Comparison of ENCODE assay signal across 8 cellular contexts in the genomic region with DNA sequence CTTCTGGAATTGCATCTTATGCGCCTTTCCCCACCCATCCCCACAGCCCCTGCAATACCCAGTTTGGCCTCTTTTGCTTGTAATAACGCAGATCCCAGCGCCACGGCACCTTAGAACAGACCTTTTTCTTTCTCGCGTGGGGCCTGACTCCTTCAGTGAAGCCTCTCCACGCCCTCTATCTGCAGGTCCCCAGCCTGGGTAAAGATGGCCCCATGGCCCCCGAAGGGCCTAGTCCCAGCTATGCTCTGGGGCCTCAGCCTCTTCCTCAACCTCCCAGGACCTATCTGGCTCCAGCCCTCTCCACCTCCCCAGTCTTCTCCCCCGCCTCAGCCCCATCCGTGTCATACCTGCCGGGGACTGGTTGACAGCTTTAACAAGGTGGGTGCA. TPM values are rescaled to one million over a fixed set of nuclear protein-coding genes. Genes with fewer than 3 reads are reported as not detected.
DNase-seq lines count a peak whose midpoint lies in the region; ATAC-seq and TF ChIP-seq lines count a peak whose summit lies in the region.

No MANE protein-coding gene starts in this region.

- no peaks in the 10 kb centered on the region for H3K9me3 Mint-ChIP-seq in dendritic cell treated with granulocyte-macrophage colony-stimulating factor and Interleukin-4, amounts not matched to agents 40 ng/mL and 50 ng/mL, for 4 days
- no peaks in the 10 kb centered on the region for H3K9me3 Mint-ChIP-seq in natural killer cell treated with Interleukin-12 subunit alpha and Interleukin-12 subunit beta and Interleukin-15 and Interleukin-18, amount 100 ng/mL, for 72 hours

- H3K27ac Mint-ChIP-seq in dendritic cell treated with granulocyte-macrophage colony-stimulating factor and Interleukin-4, amounts not matched to agents 40 ng/mL and 50 ng/mL, for 4 days = peak overlapping the region; percentile 99
- H3K27ac Mint-ChIP-seq in natural killer cell treated with Interleukin-12 subunit alpha and Interleukin-12 subunit beta and Interleukin-15 and Interleukin-18, amount 100 ng/mL, for 72 hours = peak overlapping the region; percentile 98 to 99

- DNase-seq in OCI-M1 (lab: John Stamatoyannopoulos, UW) (peak; percentile 85), NCI-H1417 treated with DMSO at 0.1 percent for 48 hours (lab: John Stamatoyannopoulos, UW) (no peak), cerebellum (ENCODE audit: low spot score) (no peak), NCI-H1930 (lab: John Stamatoyannopoulos, UW) (no peak)
- DNase-seq in natural killer cell treated with Interleukin-12 subunit alpha and Interleukin-12 subunit beta and Interleukin-15 and Interleukin-18, amount 100 ng/mL, for 72 hours (ENCODE audit: low spot score) = no peak

- no peak for ATAC-seq in natural killer cell treated with Interleukin-12 subunit alpha and Interleukin-12 subunit beta and Interleukin-15 and Interleukin-18, amount 100 ng/mL, for 72 hours
- no peak for ATAC-seq in HG03442 (IDR thresholded peaks at IDR 0.05; ENCODE audit: unreplicated experiment)

- peak overlapping the region; percentile 99 for H3K4me3 Mint-ChIP-seq in dendritic cell treated with granulocyte-macrophage colony-stimulating factor and Interleukin-4, amounts not matched to agents 40 ng/mL and 50 ng/mL, for 4 days
- peak overlapping the region; percentile 99 for H3K4me3 Mint-ChIP-seq in natural killer cell treated with Interleukin-12 subunit alpha and Interleukin-12 subunit beta and Interleukin-15 and Interleukin-18, amount 100 ng/mL, for 72 hours

- intact Hi-C loops in dendritic cell treated with granulocyte-macrophage colony-stimulating factor and Interleukin-4, amounts not matched to agents 40 ng/mL and 50 ng/mL, for 4 days (cut with micrococcal nuclease) = loop anchor here (5.0 to 10.0 kb wide), 3 partner anchors 91 to 291 kb away; a partner anchor contains a TSS

- peak; percentile 27; the same call in 1 of the 3 replicates for TF ChIP-seq CTCF in GM12872 (IDR thresholded peaks at IDR 0.05; ENCODE audit: insufficient read depth, low read depth, low read length)

- no peaks in the 10 kb centered on the region for H3K27me3 Mint-ChIP-seq in dendritic cell treated with granulocyte-macrophage colony-stimulating factor and Interleukin-4, amounts not matched to agents 40 ng/mL and 50 ng/mL, for 4 days
- no peaks in the 10 kb centered on the region for H3K27me3 Mint-ChIP-seq in natural killer cell treated with Interleukin-12 subunit alpha and Interleukin-12 subunit beta and Interleukin-15 and Interleukin-18, amount 100 ng/mL, for 72 hours

- peaks cover 76% of the 10 kb centered on the region for H3K36me3 Mint-ChIP-seq in dendritic cell treated with granulocyte-macrophage colony-stimulating factor and Interleukin-4, amounts not matched to agents 40 ng/mL and 50 ng/mL, for 4 days (ENCODE audit: low read depth)
- H3K36me3 Mint-ChIP-seq in natural killer cell treated with Interleukin-12 subunit alpha and Interleukin-12 subunit beta and Interleukin-15 and Interleukin-18, amount 100 ng/mL, for 72 hours = peaks cover 4% of the 10 kb centered on the region

- H3K4me1 Mint-ChIP-seq in dendritic cell treated with granulocyte-macrophage colony-stimulating factor and Interleukin-4, amounts not matched to agents 40 ng/mL and 50 ng/mL, for 4 days (ENCODE audit: low read depth) = peaks cover 40% of the 10 kb centered on the region
- H3K4me1 Mint-ChIP-seq in natural killer cell treated with Interleukin-12 subunit alpha and Interleukin-12 subunit beta and Interleukin-15 and Interleukin-18, amount 100 ng/mL, for 72 hours (ENCODE audit: low read depth in 2 of 2) = peaks cover 34 to 37% of the 10 kb centered on the region in 2 donors

RNA-seq across cellular contexts. Expression of a gene that starts 0.6 kb away (rescaled TPM):
- 10 to 100 TPM; 22.8 to 29.7 TPM for total RNA-seq in natural killer cell treated with Interleukin-12 subunit alpha and Interleukin-12 subunit beta and Interleukin-15 and Interleukin-18, amount 100 ng/mL, for 72 hours
- 23.4 TPM for total RNA-seq in cerebellum

RNA-seq across cellular contexts. Expression of a gene that starts 17.3 kb away (rescaled TPM):
- total RNA-seq in natural killer cell treated with Interleukin-12 subunit alpha and Interleukin-12 subunit beta and Interleukin-15 and Interleukin-18, amount 100 ng/mL, for 72 hours = under 1 TPM; 0.57 to 0.92 TPM
- total RNA-seq in cerebellum = 12.8 TPM

RNA-seq across cellular contexts. Expression of a gene that starts 18.0 kb away (rescaled TPM):
- total RNA-seq in natural killer cell treated with Interleukin-12 subunit alpha and Interleukin-12 subunit beta and Interleukin-15 and Interleukin-18, amount 100 ng/mL, for 72 hours = 10 to 100 TPM; 13.4 to 13.7 TPM
- 5.5 TPM for total RNA-seq in cerebellum

RNA-seq across cellular contexts. Expression of a gene that starts 31.6 kb away (rescaled TPM):
- total RNA-seq in natural killer cell treated with Interleukin-12 subunit alpha and Interleukin-12 subunit beta and Interleukin-15 and Interleukin-18, amount 100 ng/mL, for 72 hours = 1 to 10 TPM in 1 of 2 donors, under 1 TPM in 1; 0.48 to 1.9 TPM
- 0.18 TPM for total RNA-seq in cerebellum

RNA-seq across cellular contexts. Expression of a gene that starts 43.8 kb away (rescaled TPM):
- total RNA-seq in natural killer cell treated with Interleukin-12 subunit alpha and Interleukin-12 subunit beta and Interleukin-15 and Interleukin-18, amount 100 ng/mL, for 72 hours = 10 to 100 TPM; 31.8 to 42.8 TPM
- 13.4 TPM for total RNA-seq in cerebellum
